17 cellular contexts compared by ENCODE assay signal in genomic region chr1:229149435-229149834, GRCh38.
"Had no signal": no experiment of that assay in that cellular context is flagged by ENCODE, and none has a peak within 500 bp of the region (broad histone marks: within the 10 kb centered on the region; RNA-seq: fewer than 3 reads in every experiment).

No MANE protein-coding gene starts in this region.

- H3K4me1 ChIP-seq: gastrocnemius medialis had no signal

- H3K27me3 ChIP-seq: pancreas had no signal

- H3K4me3 Mint-ChIP-seq: naive thymus-derived CD8-positive, alpha-beta T cell had no signal

- H3K36me3 Mint-ChIP-seq: naive thymus-derived CD8-positive, alpha-beta T cell had no signal

- H3K27ac ChIP-seq: coronary artery, gastrocnemius medialis, heart right ventricle had no signal

- ATAC-seq: gastrocnemius medialis; naive thymus-derived CD8-positive, alpha-beta T cell had no signal

- H3K4me2 ChIP-seq: smooth muscle cell had no signal

- H3K9me3 Mint-ChIP-seq: naive thymus-derived CD8-positive, alpha-beta T cell had no signal

- H3K36me3 ChIP-seq: gastrocnemius medialis, heart right ventricle, pancreas had no signal

- H3K27ac Mint-ChIP-seq: naive thymus-derived CD8-positive, alpha-beta T cell; progenitor cell of endocrine pancreas had no signal

- FAIRE-seq: endometrium, islet of Langerhans, pancreas, urothelium cell line had no signal

- H3K4me3 ChIP-seq: coronary artery, gastrocnemius medialis, heart right ventricle, pancreas, smooth muscle cell had no signal

- H3K9me3 ChIP-seq: gastrocnemius medialis, pancreas had no signal

- DNase-seq: effector memory CD4-positive, alpha-beta T cell; gastrocnemius medialis; heart right ventricle; hypothalamus; kidney glomerular epithelial cell; naive thymus-derived CD8-positive, alpha-beta T cell; occipital lobe; pancreas; right cardiac atrium; stimulated activated CD4-positive, alpha-beta T cell treated with anti-CD3 and anti-CD28 coated beads, Interleukin-2, amount 100 ng/mL, for 48 hours; trophoblast cell had no signal
